ENCODE assay signal across 15 cellular contexts in genomic region chr17:77840156-77840555, GRCh38.
DNase-seq lines count a peak whose midpoint lies in the region; ATAC-seq, FAIRE-seq and TF ChIP-seq lines count a peak whose summit lies in the region.
"Had no signal": no experiment of that assay in that cellular context is flagged by ENCODE, and none has a peak within 500 bp of the region (broad histone marks: within the 10 kb centered on the region; RNA-seq: fewer than 3 reads in every experiment).

No MANE protein-coding gene starts in this region.

- H3K27ac ChIP-seq in A549 (no peak overlapping the region), neural progenitor cell (no peak overlapping the region)
- H3K27ac ChIP-seq: suprapubic skin had no signal

- H3K9me3 Mint-ChIP-seq in WTC11 (no peaks in the 10 kb centered on the region), neural progenitor cell (no peaks in the 10 kb centered on the region)
- H3K9me3 Mint-ChIP-seq: central memory CD8-positive, alpha-beta T cell had no signal

- ATAC-seq in A549 = no peak
- no peak for ATAC-seq in WTC11
- ATAC-seq in HG03025 (IDR thresholded peaks at IDR 0.05; ENCODE audit: low FRiP score, unreplicated experiment) = no peak

- peaks cover 23% of the 10 kb centered on the region for H3K4me1 ChIP-seq in A549
- no peaks in the 10 kb centered on the region for H3K4me1 ChIP-seq in neural progenitor cell

- TF ChIP-seq CTCF in A549 (IDR thresholded peaks at IDR 0.05) (no peak), WTC11 (IDR thresholded peaks at IDR 0.05) (no peak), fibroblast of the aortic adventitia (IDR thresholded peaks at IDR 0.05; ENCODE audit: insufficient read depth, low read length) (no peak), neural progenitor cell (IDR thresholded peaks at IDR 0.05) (no peak)

- peak; percentile 28 for FAIRE-seq in A549 (lab: Jason Lieb, UNC)
- FAIRE-seq: endometrium, GM12891 had no signal

- H4K20me1 ChIP-seq in neural progenitor cell (ENCODE audit: low read depth) = no peaks in the 10 kb centered on the region

- no peak overlapping the region for H2AFZ ChIP-seq in neural progenitor cell (replicated peaks)

- H3K9ac ChIP-seq in neural progenitor cell = no peak overlapping the region

- POLR2A ChIA-PET in A549 (lab: Yijun Ruan, JAX) = no interaction called here
- POLR2A ChIA-PET in WTC11 (lab: Charles Lee) = no interaction called here
- POLR2A ChIA-PET in HEK293T (lab: Yijun Ruan, JAX) = interaction anchor here (0.9 kb wide), 1 partner anchor 1999 kb away, joined by 3 read pairs; the partner anchor contains the start of gene CBX4

- H3K27me3 ChIP-seq in neural progenitor cell = no peaks in the 10 kb centered on the region
- H3K27me3 ChIP-seq: suprapubic skin had no signal

- H3K36me3 Mint-ChIP-seq in WTC11 (no peaks in the 10 kb centered on the region), neural progenitor cell (no peaks in the 10 kb centered on the region)

- H3K36me3 ChIP-seq in neural progenitor cell = no peaks in the 10 kb centered on the region
- H3K36me3 ChIP-seq: suprapubic skin had no signal

- no peak for TF ChIP-seq POLR2A in A549 (IDR thresholded peaks at IDR 0.05; ENCODE audit: low read length)

- H3K9me3 ChIP-seq in A549 (no peaks in the 10 kb centered on the region), neural progenitor cell (ENCODE audit: low read depth) (no peaks in the 10 kb centered on the region)
- H3K9me3 ChIP-seq: suprapubic skin had no signal

- H3F3A ChIP-seq in neural progenitor cell (ENCODE audit: low read depth) = no peaks in the 10 kb centered on the region

- DNase-seq in A549 (ENCODE audit: low read depth in 1 of 2, low spot score in 1 of 2) (no peak), WTC11 (ENCODE audit: low spot score) (no peak), fibroblast of the aortic adventitia (ENCODE audit: low read depth) (peak; percentile 54), neural progenitor cell (ENCODE audit: low spot score) (no peak), HEK293T (ENCODE audit: extremely low spot score) (no peak), NCI-H1092 (lab: John Stamatoyannopoulos, UW) (no peak), T-helper 1 cell (no peak)
- DNase-seq: immature natural killer cell; NCI-H187 treated with DMSO at 0.1 percent for 48 hours; stimulated activated CD4-positive, alpha-beta T cell treated with anti-CD3 and anti-CD28 coated beads, Interleukin-2, amount 100 ng/mL, for 24 hours had no signal

- H3K4me3 ChIP-seq in A549 (no peak overlapping the region), fibroblast of the aortic adventitia (ENCODE audit: low read depth, low read length) (no peak overlapping the region), neural progenitor cell (no peak overlapping the region)
- H3K4me3 ChIP-seq: suprapubic skin had no signal

- H3K4me1 Mint-ChIP-seq in WTC11 (peaks cover 27% of the 10 kb centered on the region), neural progenitor cell (peaks cover 14% of the 10 kb centered on the region)

- no peak for TF ChIP-seq RAD21 in A549 (conservative IDR thresholded peaks at IDR 0.05 in 1 of 2, IDR thresholded peaks at IDR 0.05 in 1 of 2)

- no peaks in the 10 kb centered on the region for H3K27me3 Mint-ChIP-seq in WTC11 (ENCODE audit: low read depth)
- H3K27me3 Mint-ChIP-seq in neural progenitor cell (ENCODE audit: insufficient read depth, low read depth) = peaks cover 3% of the 10 kb centered on the region
- H3K27me3 Mint-ChIP-seq: central memory CD8-positive, alpha-beta T cell had no signal

- H3K4me2 ChIP-seq in A549 (no peak overlapping the region), neural progenitor cell (no peak overlapping the region)

- TF ChIP-seq EP300 in A549 (IDR thresholded peaks at IDR 0.05) = no peak

- no peak overlapping the region for H3K4me3 Mint-ChIP-seq in WTC11
- H3K4me3 Mint-ChIP-seq in neural progenitor cell = no peak overlapping the region
- H3K4me3 Mint-ChIP-seq: central memory CD8-positive, alpha-beta T cell had no signal

- H3K79me2 ChIP-seq in neural progenitor cell (ENCODE audit: low read depth) = no peaks in the 10 kb centered on the region

- WGBS in A549 (ENCODE audit: missing lambda C conversion rate) = 83% methylated on average over 12 of the region's 12 CpGs

- H3K27ac Mint-ChIP-seq in WTC11 (peak overlapping the region; percentile 33; the same call in 1 of the 2 replicates), neural progenitor cell (peak overlapping the region; percentile 53)

- CTCF ChIA-PET in A549 (lab: Yijun Ruan, JAX) = interaction anchor here (2.1 kb wide), 1 partner anchor 298 kb away, joined by 8 read pairs; no protein-coding TSS in a partner anchor
- CTCF ChIA-PET in WTC11 (lab: Charles Lee) = no interaction called here
- CTCF ChIA-PET in HEK293T (lab: Yijun Ruan, JAX) = no interaction called here

TF ChIP-seq in A549, 52 proteins besides CTCF, POLR2A, EP300 and RAD21:
- TF ChIP-seq EHF (CRISPR knock-in tag; IDR thresholded peaks at IDR 0.05) (no peak), CBX2 (IDR thresholded peaks at IDR 0.05; ENCODE audit: borderline replicate concordance, low read depth) (no peak)
- TF ChIP-seq, protein P1, sequence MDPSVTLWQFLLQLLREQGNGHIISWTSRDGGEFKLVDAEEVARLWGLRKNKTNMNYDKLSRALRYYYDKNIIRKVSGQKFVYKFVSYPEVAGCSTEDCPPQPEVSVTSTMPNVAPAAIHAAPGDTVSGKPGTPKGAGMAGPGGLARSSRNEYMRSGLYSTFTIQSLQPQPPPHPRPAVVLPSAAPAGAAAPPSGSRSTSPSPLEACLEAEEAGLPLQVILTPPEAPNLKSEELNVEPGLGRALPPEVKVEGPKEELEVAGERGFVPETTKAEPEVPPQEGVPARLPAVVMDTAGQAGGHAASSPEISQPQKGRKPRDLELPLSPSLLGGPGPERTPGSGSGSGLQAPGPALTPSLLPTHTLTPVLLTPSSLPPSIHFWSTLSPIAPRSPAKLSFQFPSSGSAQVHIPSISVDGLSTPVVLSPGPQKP (IDR thresholded peaks at IDR 0.05; ENCODE audit: low read depth, low read length) = no peak

TF ChIP-seq in WTC11, 78 proteins besides CTCF, POLR2A, EP300 and RAD21 (continues in another document):
- TF ChIP-seq ARID4B (CRISPR knock-in tag; IDR thresholded peaks at IDR 0.05; ENCODE audit: borderline replicate concordance) (no peak), ZNF121 (CRISPR knock-in tag; IDR thresholded peaks at IDR 0.05) (no peak)

TF ChIP-seq in HEK293T, 16 proteins besides CTCF, POLR2A, EP300 and RAD21:
- TF ChIP-seq SP1 (IDR thresholded peaks at IDR 0.05) = no peak
- no peak for TF ChIP-seq TARDBP (IDR thresholded peaks at IDR 0.05)
- no peak for TF ChIP-seq FOXA1 (IDR thresholded peaks at IDR 0.05)
- TF ChIP-seq FOXM1 (IDR thresholded peaks at IDR 0.05; ENCODE audit: borderline replicate concordance) = no peak
- no peak for TF ChIP-seq L3MBTL2 (conservative IDR thresholded peaks at IDR 0.05)
- no peak for TF ChIP-seq FOXK2 (IDR thresholded peaks at IDR 0.05)
- no peak for TF ChIP-seq SUZ12 (IDR thresholded peaks at IDR 0.05)
- TF ChIP-seq BHLHE40 (IDR thresholded peaks at IDR 0.05; ENCODE audit: borderline replicate concordance) = no peak
- no peak for TF ChIP-seq NFRKB (IDR thresholded peaks at IDR 0.05)
- no peak for TF ChIP-seq ELF4 (IDR thresholded peaks at IDR 0.05)
- TF ChIP-seq HDGF (IDR thresholded peaks at IDR 0.05; ENCODE audit: borderline replicate concordance) = no peak
- TF ChIP-seq LEF1 (IDR thresholded peaks at IDR 0.05; ENCODE audit: borderline replicate concordance) = no peak
- TF ChIP-seq CTBP1 (IDR thresholded peaks at IDR 0.05; ENCODE audit: borderline replicate concordance) = no peak
